ENCODE assay signal across 11 cellular contexts in the genomic region with DNA sequence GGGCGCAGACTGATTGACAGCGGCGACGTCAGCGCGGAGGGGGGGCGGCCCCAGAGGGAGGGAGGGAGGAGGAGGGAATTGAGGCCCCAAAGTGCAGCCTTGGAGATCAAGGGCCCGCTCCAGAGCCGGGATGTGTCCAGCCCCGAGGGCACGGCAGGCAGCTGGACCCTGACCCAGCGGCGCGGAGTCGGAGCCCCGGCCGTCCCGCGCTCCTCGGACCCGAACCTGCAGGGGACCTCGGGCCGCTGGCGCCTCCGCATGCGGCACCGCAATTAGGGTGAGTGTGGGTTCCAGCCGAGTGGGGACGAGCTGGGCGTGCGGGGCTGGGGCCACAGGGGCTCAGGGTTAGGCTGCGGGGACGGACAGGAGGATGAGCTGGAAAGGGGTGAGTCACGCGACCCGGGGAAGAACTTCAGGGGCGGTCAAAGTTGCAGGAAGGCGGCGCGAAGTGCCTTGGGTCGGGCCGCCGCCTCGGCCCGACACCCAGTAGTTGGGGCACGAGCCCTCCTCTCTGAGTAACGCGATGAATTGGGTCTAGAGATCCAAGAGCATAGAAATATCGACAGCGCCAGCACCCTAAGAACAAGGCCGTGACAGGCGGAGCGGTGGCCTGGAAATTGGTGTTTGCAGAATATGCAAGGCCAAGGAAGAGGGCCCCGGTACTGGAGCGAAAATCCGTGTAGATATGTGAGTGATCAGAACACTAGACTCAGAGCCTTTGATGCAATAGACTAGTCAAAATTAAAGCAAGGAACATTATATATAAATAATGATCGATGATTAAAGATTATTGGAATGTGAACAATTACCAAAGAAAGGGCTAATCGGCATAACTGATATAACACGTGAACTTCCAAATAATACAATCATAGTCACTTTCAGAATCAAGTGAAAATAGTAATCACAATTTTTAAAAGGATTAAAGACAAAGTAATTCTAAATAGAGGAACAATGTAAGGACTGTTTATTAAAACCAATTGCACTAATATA. TPM values are rescaled to one million over a fixed set of nuclear protein-coding genes. Genes with fewer than 3 reads are reported as not detected.
DNase-seq lines count a peak whose midpoint lies in the region; ATAC-seq and TF ChIP-seq lines count a peak whose summit lies in the region.
"Had no signal": no experiment of that assay in that cellular context is flagged by ENCODE, and none has a peak within 500 bp of the region (broad histone marks: within the 10 kb centered on the region; RNA-seq: fewer than 3 reads in every experiment).

TSS of gene TBX4 (plus strand) at position 122 of the 990 bp plus-strand sequence. CDS start 4,069 bp downstream, outside the sequence.

- H3K4me2 ChIP-seq in osteoblast (ENCODE audit: insufficient read depth, low read length) = peak within 1 kb of the TSS; percentile 74
- H3K4me2 ChIP-seq: PC-9 had no signal

- TF ChIP-seq POLR2A in esophagus squamous epithelium (IDR thresholded peaks at IDR 0.05) = no peak

- H3K27me3 ChIP-seq in HUES64 (ENCODE audit: insufficient read depth, low read length) (peaks cover 100% of the 10 kb centered on the region), esophagus squamous epithelium (peaks cover 22 to 99% (median 39%) of the 10 kb centered on the region in 4 donors), osteoblast (ENCODE audit: insufficient read depth, low read length) (peaks cover 50% of the 10 kb centered on the region)

- H3K27me3 Mint-ChIP-seq in T-helper 2 cell treated with Interferon-gamma antibody and Interleukin-4, amounts not matched to agents 5 μg/mL and 100 μg/mL, for 36 hours (ENCODE audit: low read depth) = peaks cover 76% of the 10 kb centered on the region

- H3K9me3 ChIP-seq in HUES64 (ENCODE audit: insufficient read depth, low read depth, low read length) (no peaks in the 10 kb centered on the region), esophagus squamous epithelium (no peaks in the 10 kb centered on the region), osteoblast (ENCODE audit: low read depth, low read length) (no peaks in the 10 kb centered on the region)
- H3K9me3 ChIP-seq: HAP-1 had no signal

- H3K4me1 Mint-ChIP-seq in T-helper 2 cell treated with Interferon-gamma antibody and Interleukin-4, amounts not matched to agents 5 μg/mL and 100 μg/mL, for 36 hours (ENCODE audit: low read depth) = peaks cover 2% of the 10 kb centered on the region

- H3K27ac Mint-ChIP-seq in T-helper 2 cell treated with Interferon-gamma antibody and Interleukin-4, amounts not matched to agents 5 μg/mL and 100 μg/mL, for 36 hours = no peak within 1 kb of the TSS

- H3K4me3 ChIP-seq in AG09309 (ENCODE audit: control insufficient read depth, low read depth, low read length) = peak within 1 kb of the TSS; percentile 29
- peak within 1 kb of the TSS; percentile 46 for H3K4me3 ChIP-seq in HUES64 (ENCODE audit: low read length)
- H3K4me3 ChIP-seq in esophagus squamous epithelium = peak within 1 kb of the TSS in 3 of 4 donors; percentile 11 to 63 (median 38)
- H3K4me3 ChIP-seq in osteoblast (ENCODE audit: insufficient read depth, low read length) = peak within 1 kb of the TSS; percentile 67
- H3K4me3 ChIP-seq: HAP-1, PC-9 had no signal

- no peaks in the 10 kb centered on the region for H3K36me3 ChIP-seq in HUES64 (ENCODE audit: insufficient read depth, low read length)
- no peaks in the 10 kb centered on the region for H3K36me3 ChIP-seq in esophagus squamous epithelium
- H3K36me3 ChIP-seq in osteoblast (ENCODE audit: insufficient read depth, low read length) = no peaks in the 10 kb centered on the region
- H3K36me3 ChIP-seq: HAP-1 had no signal

- no peak within 1 kb of the TSS for H3K27ac ChIP-seq in HUES64 (ENCODE audit: low read depth, low read length)
- H3K27ac ChIP-seq in esophagus squamous epithelium = no peak within 1 kb of the TSS
- H3K27ac ChIP-seq in osteoblast (ENCODE audit: low read depth, low read length) = no peak within 1 kb of the TSS
- H3K27ac ChIP-seq: PC-9 had no signal

- H3K4me1 ChIP-seq in HUES64 (ENCODE audit: insufficient read depth, low read length) (no peaks in the 10 kb centered on the region), esophagus squamous epithelium (peaks cover 13 to 37% (median 14%) of the 10 kb centered on the region in 3 donors), osteoblast (ENCODE audit: insufficient read depth, low read length) (no peaks in the 10 kb centered on the region)
- H3K4me1 ChIP-seq: HAP-1 had no signal

- H4K20me1 ChIP-seq in osteoblast (ENCODE audit: insufficient read depth, low read length) = no peaks in the 10 kb centered on the region

- ATAC-seq in GM19328 (IDR thresholded peaks at IDR 0.05; ENCODE audit: unreplicated experiment) (no peak), GM21825 (IDR thresholded peaks at IDR 0.05; ENCODE audit: unreplicated experiment) (no peak)

- 1% methylated on average over 56 of the region's 59 CpGs for WGBS in HUES64
- 30 to 31% methylated on average over 30 to 33 of the region's 59 CpGs for WGBS in esophagus squamous epithelium, 2 donors

- DNase-seq in AG09309 (ENCODE audit: low read depth) (no peak), esophagus squamous epithelium (lab: John Stamatoyannopoulos, UW) (no peak), osteoblast (ENCODE audit: insufficient read length, low spot score, missing footprints) (peak; percentile 96), MV-4-11 (lab: John Stamatoyannopoulos, UW) (no peak)
- no peak for DNase-seq in T-helper 2 cell treated with Interferon-gamma antibody and Interleukin-4, amounts not matched to agents 5 μg/mL and 100 μg/mL, for 36 hours (ENCODE audit: low spot score)
- DNase-seq: Karpas-422, PC-9 had no signal

- peaks cover 3% of the 10 kb centered on the region for H3K36me3 Mint-ChIP-seq in T-helper 2 cell treated with Interferon-gamma antibody and Interleukin-4, amounts not matched to agents 5 μg/mL and 100 μg/mL, for 36 hours (ENCODE audit: low read depth)

- no peak within 1 kb of the TSS for H3K4me3 Mint-ChIP-seq in T-helper 2 cell treated with Interferon-gamma antibody and Interleukin-4, amounts not matched to agents 5 μg/mL and 100 μg/mL, for 36 hours

- H2AFZ ChIP-seq in osteoblast (ENCODE audit: low read length) = peak within 1 kb of the TSS; percentile 82
- H2AFZ ChIP-seq: PC-9 had no signal

- intact Hi-C loops in esophagus squamous epithelium (cut with DNase I) = no loop called here

- H3K9ac ChIP-seq in HUES64 (ENCODE audit: low read depth, low read length) = no peak within 1 kb of the TSS

- no peaks in the 10 kb centered on the region for H3K79me2 ChIP-seq in osteoblast (ENCODE audit: insufficient read depth, low read length)

- TF ChIP-seq CTCF in AG09309 (IDR thresholded peaks at IDR 0.05; ENCODE audit: control insufficient read depth, insufficient read depth, low read depth, low read length, missing control alignments) (no peak), esophagus squamous epithelium (IDR thresholded peaks at IDR 0.05) (no peak), osteoblast (IDR thresholded peaks at IDR 0.05; ENCODE audit: extremely low read depth, low read depth, low read length) (no peak)

- no peaks in the 10 kb centered on the region for H3K9me3 Mint-ChIP-seq in T-helper 2 cell treated with Interferon-gamma antibody and Interleukin-4, amounts not matched to agents 5 μg/mL and 100 μg/mL, for 36 hours

RNA-seq across cellular contexts. Expression of gene TBX4, which starts in this region (rescaled TPM):
- polyA plus RNA-seq in HUES64 (2013, experiment 1 of 2) = 0.05 TPM
- polyA plus RNA-seq in HUES64 (2013, experiment 2 of 2) = 0.44 TPM
- total RNA-seq in esophagus squamous epithelium (not detected), osteoblast (0.59 TPM in 1 of 2 replicates, not detected in the other)
- total RNA-seq: PC-9 had no signal

Comparison
In these comparisons a context has a peak if more than half of its experiments do, and no peak if none do; other contexts are left out.
1. Peak in DNase-seq, H3K4me3 ChIP-seq and H3K4me2 ChIP-seq in osteoblast; RNA of the gene not detected or under 1 TPM.